19 cellular contexts compared by ENCODE assay signal in the genomic region with DNA sequence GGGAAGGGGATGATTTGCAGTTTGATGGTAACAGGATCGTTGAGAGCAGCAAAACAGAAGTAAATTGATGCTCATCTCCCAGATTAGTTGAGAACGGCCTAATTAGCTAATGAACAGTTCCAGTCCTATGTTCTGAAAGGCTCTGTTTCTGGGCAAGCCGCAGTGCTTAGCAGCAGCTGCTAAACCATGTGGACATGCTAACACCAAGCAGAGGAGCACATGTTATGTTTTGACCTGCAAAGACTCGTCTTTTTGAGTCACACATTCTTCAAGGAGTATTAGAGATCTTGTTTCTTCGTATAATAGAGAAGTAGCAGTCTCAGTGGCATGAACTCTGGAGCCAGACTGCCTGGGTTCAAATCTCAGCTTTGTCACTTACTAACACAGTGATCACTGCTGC. TPM values are rescaled to one million over a fixed set of nuclear protein-coding genes. Genes with fewer than 3 reads are reported as not detected.
DNase-seq lines count a peak whose midpoint lies in the region; ATAC-seq and TF ChIP-seq lines count a peak whose summit lies in the region.
"Had no signal": no experiment of that assay in that cellular context is flagged by ENCODE, and none has a peak within 500 bp of the region (broad histone marks: within the 10 kb centered on the region; RNA-seq: fewer than 3 reads in every experiment).

No MANE protein-coding gene starts in this region.

- no peaks in the 10 kb centered on the region for H3K36me3 ChIP-seq in breast epithelium
- H3K36me3 ChIP-seq: SJSA1 had no signal

- TF ChIP-seq CTCF in MCF 10A (IDR thresholded peaks at IDR 0.05; ENCODE audit: unreplicated experiment) = no peak
- no peak for TF ChIP-seq CTCF in breast epithelium (IDR thresholded peaks at IDR 0.05)
- TF ChIP-seq CTCF in epithelial cell of esophagus (IDR thresholded peaks at IDR 0.05; ENCODE audit: insufficient read depth, low read depth, low read length, missing control alignments) = no peak

- no peak overlapping the region for H3K4me3 ChIP-seq in breast epithelium
- H3K4me3 ChIP-seq in epithelial cell of esophagus (ENCODE audit: low read length) = no peak overlapping the region
- H3K4me3 ChIP-seq: GM12878, K562, SJSA1 had no signal

- no TSS peak for BruUV-seq in MCF 10A (replicated peaks; lab: Mats Ljungman, UMichigan)

- H3K4me1 ChIP-seq in breast epithelium = no peaks in the 10 kb centered on the region
- H3K4me1 ChIP-seq: SJSA1 had no signal

- CTCF ChIA-PET in MCF 10A (lab: Yijun Ruan, JAX) = interaction anchor here (0.6 to 1.5 kb wide), 5 partner anchors 11 to 313 kb away, joined by 3 to 6 read pairs (median 4); no protein-coding TSS in a partner anchor

- POLR2A ChIA-PET in MCF 10A (lab: Yijun Ruan, JAX) = interaction anchor here (0.5 to 1.8 kb wide), 6 partner anchors 9 to 72 kb away, joined by 3 to 10 read pairs (median 4); no protein-coding TSS in a partner anchor

- H3K27me3 Mint-ChIP-seq in MCF 10A (ENCODE audit: insufficient read depth, unreplicated experiment) = peaks cover 7% of the 10 kb centered on the region

- H3K4me3 Mint-ChIP-seq in MCF 10A (ENCODE audit: unreplicated experiment) = no peak overlapping the region

- no peak overlapping the region for H3K27ac Mint-ChIP-seq in MCF 10A (ENCODE audit: low read depth, unreplicated experiment)

- no peak overlapping the region for H3K27ac ChIP-seq in breast epithelium
- H3K27ac ChIP-seq: SJSA1 had no signal

- TF ChIP-seq POLR2A in breast epithelium (IDR thresholded peaks at IDR 0.05) = no peak

- no peaks in the 10 kb centered on the region for H3K4me1 Mint-ChIP-seq in MCF 10A (ENCODE audit: insufficient read depth, unreplicated experiment)

- H3K27me3 ChIP-seq in breast epithelium = peaks cover 0 to 14% of the 10 kb centered on the region in 2 donors
- H3K27me3 ChIP-seq: SJSA1 had no signal

- no peak for ATAC-seq in GM19455 (IDR thresholded peaks at IDR 0.05; ENCODE audit: unreplicated experiment)
- no peak for ATAC-seq in HG03469 (IDR thresholded peaks at IDR 0.05; ENCODE audit: unreplicated experiment)
- ATAC-seq: K562 had no signal

- DNase-seq in MCF 10A (ENCODE audit: unreplicated experiment) (peak; percentile 37), breast epithelium (ENCODE audit: low spot score in 2 of 2) (no peak), NCI-H82 treated with DMSO at 0.1 percent for 48 hours (lab: John Stamatoyannopoulos, UW; ENCODE audit: unreplicated experiment) (peak; percentile 33), epithelial cell of esophagus (ENCODE audit: low read depth) (peak; percentile 92), epidermal melanocyte (ENCODE audit: insufficient read length, low spot score) (no peak)
- DNase-seq: GDM1, Kasumi-1, NCI-H1105, NCI-H1436 treated with DMSO at 0.1 percent for 48 hours, NCI-H187 treated with DMSO at 0.1 percent for 48 hours, NCI-H446 treated with DMSO at 0.1 percent for 48 hours, NCI-H526 had no signal

- H3K9me3 ChIP-seq in breast epithelium = no peaks in the 10 kb centered on the region
- H3K9me3 ChIP-seq: SJSA1 had no signal

- no peaks in the 10 kb centered on the region for H3K36me3 Mint-ChIP-seq in MCF 10A (ENCODE audit: insufficient read depth, unreplicated experiment)

- intact Hi-C loops in MCF 10A (cut with micrococcal nuclease) (no loop called here), breast epithelium (cut with DNase I; ENCODE audit: low total_unique reads) (no loop called here)

- no peaks in the 10 kb centered on the region for H3K9me3 Mint-ChIP-seq in MCF 10A (ENCODE audit: unreplicated experiment)

RNA-seq across cellular contexts. Expression of gene CACNA1E, which starts 58.1 kb away (rescaled TPM):
- total RNA-seq in MCF 10A (2022) (0.05 and 0.07 TPM in 2 replicates), breast epithelium (under 1 TPM in 1 of 3 donors, not detected in 2; under 0.01 TPM)
- total RNA-seq: A172, M059J, SJSA1 had no signal

Comparison
In these comparisons a context has a peak if more than half of its experiments do, and no peak if none do; other contexts are left out.
1. DNase-seq: peak in MCF 10A (single experiment), NCI-H82 treated with DMSO at 0.1 percent for 48 hours (single experiment) and epithelial cell of esophagus (single experiment); none in breast epithelium (0 of 2) and epidermal melanocyte (single experiment).